ENCODE assay signal across 24 cellular contexts in genomic region chr1:39117985-39118384, GRCh38.
A peak's percentile ranks its signal among the peaks of the same experiment; 100 is the strongest.
DNase-seq lines count a peak whose midpoint lies in the region; ATAC-seq, FAIRE-seq and TF ChIP-seq lines count a peak whose summit lies in the region.
"Had no signal": no experiment of that assay in that cellular context is flagged by ENCODE, and none has a peak within 500 bp of the region (broad histone marks: within the 10 kb centered on the region; RNA-seq: fewer than 3 reads in every experiment).

No MANE protein-coding gene starts in this region.

- H3K4me2 ChIP-seq in endothelial cell of umbilical vein (ENCODE audit: insufficient read depth, low read length) = peak overlapping the region; percentile 65

- no peaks in the 10 kb centered on the region for H3K27me3 ChIP-seq in cardiac muscle cell
- H3K27me3 ChIP-seq in left ventricle myocardium inferior (ENCODE audit: low read depth) = no peaks in the 10 kb centered on the region
- H3K27me3 ChIP-seq in endothelial cell of umbilical vein (ENCODE audit: control insufficient read depth in 2 of 2, insufficient read depth in 2 of 2, low read length in 2 of 2) = no peaks in the 10 kb centered on the region
- no peaks in the 10 kb centered on the region for H3K27me3 ChIP-seq in mucosa of rectum (ENCODE audit: control insufficient read depth in 2 of 2, insufficient read depth in 2 of 2, low read length in 2 of 2)
- no peaks in the 10 kb centered on the region for H3K27me3 ChIP-seq in aorta (ENCODE audit: control insufficient read depth in 1 of 2, insufficient read depth in 2 of 2, low read length in 1 of 2)
- H3K27me3 ChIP-seq: brain microvascular endothelial cell, dorsolateral prefrontal cortex, spleen had no signal

- H3K36me3 ChIP-seq in cardiac muscle cell = no peaks in the 10 kb centered on the region
- peaks cover 5% of the 10 kb centered on the region for H3K36me3 ChIP-seq in left ventricle myocardium inferior
- no peaks in the 10 kb centered on the region for H3K36me3 ChIP-seq in endothelial cell of umbilical vein (ENCODE audit: control insufficient read depth in 2 of 2, extremely low read depth in 1 of 2, insufficient read depth in 2 of 2, low read length in 2 of 2)
- H3K36me3 ChIP-seq in mucosa of rectum (ENCODE audit: control insufficient read depth in 2 of 2, insufficient read depth in 2 of 2, low read length in 2 of 2) = no peaks in the 10 kb centered on the region
- H3K36me3 ChIP-seq in aorta (ENCODE audit: control insufficient read depth in 1 of 2, insufficient read depth in 2 of 2, low read length in 1 of 2) = no peaks in the 10 kb centered on the region
- H3K36me3 ChIP-seq: spleen had no signal

- dilution Hi-C loops in endothelial cell of umbilical vein (cut with MboI; ENCODE audit: extremely low pct_ligation_motif_present, low sequenced_read_pairs) = no loop called here

- TF ChIP-seq CTCF in cardiac muscle cell (IDR thresholded peaks at IDR 0.05; ENCODE audit: low read depth, low read length) (no peak), left ventricle myocardium inferior (IDR thresholded peaks at IDR 0.05; ENCODE audit: borderline replicate concordance) (no peak), endothelial cell of umbilical vein (IDR thresholded peaks at IDR 0.05; ENCODE audit: extremely low read depth in 1 of 2, insufficient read depth in 1 of 2, low read depth in 1 of 2, low read length in 2 of 2) (no peak)

- H3K27ac ChIP-seq in cardiac muscle cell (peak overlapping the region; percentile 81), left ventricle myocardium inferior (replicated peaks) (no peak overlapping the region), endothelial cell of umbilical vein (ENCODE audit: insufficient read depth, low read depth, low read length) (peak overlapping the region; percentile 40), mucosa of rectum (ENCODE audit: low read depth in 2 of 2, low read length in 2 of 2) (peak overlapping the region; percentile 18 to 86), aorta (ENCODE audit: low read depth in 1 of 2, low read length in 2 of 2) (peak overlapping the region in 1 of 2 donors; percentile 59)
- H3K27ac ChIP-seq: brain microvascular endothelial cell, spleen had no signal

- 0 to 6% methylated on average over 1 of the region's 1 CpG for WGBS in aorta, 2 donors

- no peak overlapping the region for H2AFZ ChIP-seq in endothelial cell of umbilical vein (ENCODE audit: low read depth, low read length)

- H3K79me2 ChIP-seq in endothelial cell of umbilical vein (ENCODE audit: control insufficient read depth, insufficient read depth, low read length) = peaks cover 100% of the 10 kb centered on the region

- peak; percentile 41 for ATAC-seq in aorta (ENCODE audit: low FRiP score)
- ATAC-seq: activated CD8-positive, alpha-beta T cell treated with anti-CD3 and anti-CD28 coated beads for 36 hours; activated naive CD4-positive, alpha-beta T cell treated with anti-CD3 and anti-CD28 coated beads, Interleukin-2, amount 50 U/mL, for 72 hours; activated T-cell treated with anti-CD3 and anti-CD28 coated beads, Interleukin-2, amount 50 U/mL, for 72 hours; GM12878; natural killer cell had no signal

- intact Hi-C loops in left ventricle myocardium inferior (cut with micrococcal nuclease) = no loop called here
- intact Hi-C loops in endothelial cell of umbilical vein (cut with micrococcal nuclease) = loop anchor here (1.0 kb wide), 1 partner anchor 9 kb away; no protein-coding TSS in a partner anchor
- intact Hi-C loops in aorta (cut with DNase I) = loop anchor here in 1 of 2 donors (5.0 kb wide), 1 partner anchor 34 kb away; no protein-coding TSS in a partner anchor

- CTCF ChIA-PET in endothelial cell of umbilical vein (lab: Charles Lee) = interaction anchor here (1.6 to 2.8 kb wide), 6 partner anchors 9 to 140 kb away, joined by 4 to 17 read pairs (median 8); no protein-coding TSS in a partner anchor

- H3K4me3 ChIP-seq in cardiac muscle cell (no peak overlapping the region), left ventricle myocardium inferior (no peak overlapping the region), endothelial cell of umbilical vein (replicated peaks in 1 of 3; ENCODE audit: insufficient read depth in 1 of 3, low read depth in 1 of 3, low read length in 3 of 3) (no peak overlapping the region), mucosa of rectum (ENCODE audit: low read length in 2 of 2) (no peak overlapping the region), aorta (ENCODE audit: low read length in 2 of 2) (no peak overlapping the region)
- H3K4me3 ChIP-seq: dorsolateral prefrontal cortex, GM12878, spleen had no signal

- TF ChIP-seq POLR2A in endothelial cell of umbilical vein (IDR thresholded peaks at IDR 0.05; ENCODE audit: low read depth, low read length) = no peak

- H3K4me3 Mint-ChIP-seq in activated naive CD8-positive, alpha-beta T cell treated with anti-CD3 and anti-CD28 coated beads for 36 hours = no peak overlapping the region
- H3K4me3 Mint-ChIP-seq: activated CD8-positive, alpha-beta T cell treated with anti-CD3 and anti-CD28 coated beads for 36 hours; activated T-cell treated with anti-CD3 and anti-CD28 coated beads, Interleukin-2, amount 50 U/mL, for 72 hours; natural killer cell had no signal

- H3K36me3 Mint-ChIP-seq in activated naive CD8-positive, alpha-beta T cell treated with anti-CD3 and anti-CD28 coated beads for 36 hours = no peaks in the 10 kb centered on the region
- H3K36me3 Mint-ChIP-seq: activated naive CD4-positive, alpha-beta T cell treated with anti-CD3 and anti-CD28 coated beads, Interleukin-2, amount 50 U/mL, for 72 hours; natural killer cell had no signal

- peaks cover 3% of the 10 kb centered on the region for H3K4me1 Mint-ChIP-seq in activated naive CD8-positive, alpha-beta T cell treated with anti-CD3 and anti-CD28 coated beads for 36 hours
- H3K4me1 Mint-ChIP-seq: natural killer cell had no signal

- H3K27me3 Mint-ChIP-seq in activated naive CD8-positive, alpha-beta T cell treated with anti-CD3 and anti-CD28 coated beads for 36 hours = no peaks in the 10 kb centered on the region
- H3K27me3 Mint-ChIP-seq: activated CD8-positive, alpha-beta T cell treated with anti-CD3 and anti-CD28 coated beads for 36 hours had no signal

- H3K9me1 ChIP-seq in endothelial cell of umbilical vein (replicated peaks; ENCODE audit: control insufficient read depth, extremely low read depth, insufficient read depth, low read length) = no peaks in the 10 kb centered on the region

- H3K9ac ChIP-seq in endothelial cell of umbilical vein (replicated peaks; ENCODE audit: extremely low read depth, insufficient read depth, low read length) = no peak overlapping the region
- H3K9ac ChIP-seq in mucosa of rectum (ENCODE audit: low read depth in 1 of 2, low read length in 2 of 2) = no peak overlapping the region

- H3K27ac Mint-ChIP-seq in activated naive CD8-positive, alpha-beta T cell treated with anti-CD3 and anti-CD28 coated beads for 36 hours = no peak overlapping the region
- H3K27ac Mint-ChIP-seq: activated CD8-positive, alpha-beta T cell treated with anti-CD3 and anti-CD28 coated beads for 36 hours; activated naive CD4-positive, alpha-beta T cell treated with anti-CD3 and anti-CD28 coated beads, Interleukin-2, amount 50 U/mL, for 72 hours; activated T-cell treated with anti-CD3 and anti-CD28 coated beads, Interleukin-2, amount 50 U/mL, for 72 hours; natural killer cell had no signal

- H3K9me3 ChIP-seq in cardiac muscle cell (ENCODE audit: low read depth) (no peaks in the 10 kb centered on the region), left ventricle myocardium inferior (replicated peaks) (no peaks in the 10 kb centered on the region), endothelial cell of umbilical vein (replicated peaks; ENCODE audit: control insufficient read depth, insufficient read depth, low read length) (no peaks in the 10 kb centered on the region), mucosa of rectum (ENCODE audit: control insufficient read depth in 2 of 2, low read length in 2 of 2) (no peaks in the 10 kb centered on the region), aorta (ENCODE audit: control insufficient read depth, low read length) (no peaks in the 10 kb centered on the region)
- H3K9me3 ChIP-seq: spleen had no signal

- no peak for FAIRE-seq in endothelial cell of umbilical vein (lab: Jason Lieb, UNC)
- FAIRE-seq: GM12878 had no signal

- DNase-seq in cardiac muscle cell (ENCODE audit: low read depth in 1 of 2, low spot score in 1 of 2) (peak in 1 of 2 donors; percentile 44), left ventricle myocardium inferior (no peak), endothelial cell of umbilical vein (ENCODE audit: low read depth, low spot score) (no peak), aorta (no peak), iPS-NIHi7 (ENCODE audit: extremely low spot score) (no peak), activated T-cell treated with anti-CD3 and anti-CD28 coated beads for 4 hours (no peak)
- no peak for DNase-seq in activated naive CD8-positive, alpha-beta T cell treated with anti-CD3 and anti-CD28 coated beads for 36 hours
- DNase-seq: activated CD4-positive, CD25-positive, alpha-beta regulatory T cell; activated CD8-positive, alpha-beta T cell treated with anti-CD3 and anti-CD28 coated beads for 36 hours; activated T-cell treated with anti-CD3 and anti-CD28 coated beads, Interleukin-2, amount 50 U/mL, for 72 hours; C1 segment of cervical spinal cord; DMS 273 treated with DMSO at 0.1 percent for 48 hours; dorsolateral prefrontal cortex; GDM1; natural killer cell; NCI-H1694; NCI-H524; posterior cingulate gyrus; SHP77 treated with DMSO at 0.1 percent for 48 hours; spleen had no signal

- POLR2A ChIA-PET in endothelial cell of umbilical vein (lab: Charles Lee) = interaction anchor here (1.5 kb wide), 1 partner anchor 10 kb away, joined by 7 read pairs; no protein-coding TSS in a partner anchor

- BruUV-seq in endothelial cell of umbilical vein (replicated peaks; lab: Mats Ljungman, UMichigan) = no TSS peak

- H4K20me1 ChIP-seq in endothelial cell of umbilical vein (replicated peaks; ENCODE audit: control insufficient read depth, extremely low read depth, insufficient read depth, low read length) = peaks cover 27% of the 10 kb centered on the region

- H3K9me3 Mint-ChIP-seq in activated naive CD8-positive, alpha-beta T cell treated with anti-CD3 and anti-CD28 coated beads for 36 hours = no peaks in the 10 kb centered on the region
- H3K9me3 Mint-ChIP-seq: activated CD8-positive, alpha-beta T cell treated with anti-CD3 and anti-CD28 coated beads for 36 hours; activated naive CD4-positive, alpha-beta T cell treated with anti-CD3 and anti-CD28 coated beads, Interleukin-2, amount 50 U/mL, for 72 hours; activated T-cell treated with anti-CD3 and anti-CD28 coated beads, Interleukin-2, amount 50 U/mL, for 72 hours; natural killer cell had no signal

- H3K4me1 ChIP-seq in cardiac muscle cell (ENCODE audit: low read depth) = peaks cover 31% of the 10 kb centered on the region
- peaks cover 45% of the 10 kb centered on the region for H3K4me1 ChIP-seq in left ventricle myocardium inferior
- H3K4me1 ChIP-seq in endothelial cell of umbilical vein (ENCODE audit: control insufficient read depth, extremely low read depth, insufficient read depth, low read length) = peaks cover 45% of the 10 kb centered on the region
- peaks cover 25 to 42% of the 10 kb centered on the region in 2 donors for H3K4me1 ChIP-seq in mucosa of rectum (ENCODE audit: control insufficient read depth in 2 of 2, insufficient read depth in 2 of 2, low read length in 2 of 2)
- peaks cover 5 to 13% of the 10 kb centered on the region in 2 donors for H3K4me1 ChIP-seq in aorta (ENCODE audit: control insufficient read depth in 1 of 2, insufficient read depth in 2 of 2, low read length in 2 of 2)
